In genomic region chr18:58542426-58543159, GRCh38 we compare ENCODE assay signal across 11 cellular contexts.
A peak's percentile ranks its signal among the peaks of the same experiment; 100 is the strongest.
DNase-seq lines count a peak whose midpoint lies in the region; ATAC-seq, FAIRE-seq and TF ChIP-seq lines count a peak whose summit lies in the region.
"Had no signal": no experiment of that assay in that cellular context is flagged by ENCODE, and none has a peak within 500 bp of the region (broad histone marks: within the 10 kb centered on the region; RNA-seq: fewer than 3 reads in every experiment).

No MANE protein-coding gene starts in this region.

- peaks cover 7 to 11% of the 10 kb centered on the region in 2 donors for H3K36me3 Mint-ChIP-seq in activated naive CD4-positive, alpha-beta T cell treated with anti-CD3 and anti-CD28 coated beads, Interleukin-2, amount 50 U/mL, for 72 hours
- H3K36me3 Mint-ChIP-seq in immature natural killer cell: no peaks in the 10 kb centered on the region

- H3K4me1 Mint-ChIP-seq in immature natural killer cell: peaks cover 15 to 21% of the 10 kb centered on the region in 2 donors

- 88% methylated on average over 7 of the region's 7 CpGs for WGBS in mammary epithelial cell (ENCODE audit: low coverage, missing lambda C conversion rate)
- 87 to 89% (median 87%) methylated on average over 7 of the region's 7 CpGs for WGBS in psoas muscle, 3 donors

- no peaks in the 10 kb centered on the region for H3K9me3 ChIP-seq in mammary epithelial cell (replicated peaks; ENCODE audit: insufficient read depth, low read length)
- no peaks in the 10 kb centered on the region for H3K9me3 ChIP-seq in psoas muscle

- H4K20me1 ChIP-seq in mammary epithelial cell (ENCODE audit: insufficient read depth, low read length): no peaks in the 10 kb centered on the region

- ATAC-seq in activated naive CD4-positive, alpha-beta T cell treated with anti-CD3 and anti-CD28 coated beads, Interleukin-2, amount 50 U/mL, for 72 hours: no peak
- ATAC-seq in psoas muscle (no peak), GM19023 (IDR thresholded peaks at IDR 0.05; ENCODE audit: unreplicated experiment) (no peak)

- dilution Hi-C loops in mammary epithelial cell (cut with HindIII; ENCODE audit: low sequenced_read_pairs): loop anchor here (5.0 to 25.0 kb wide), 2 partner anchors 40 to 520 kb away; no protein-coding TSS in a partner anchor

- TF ChIP-seq CTCF in mammary epithelial cell (conservative IDR thresholded peaks at IDR 0.05 in 1 of 2, IDR thresholded peaks at IDR 0.05 in 1 of 2; ENCODE audit: extremely low read depth in 1 of 2, insufficient read depth in 1 of 2, low read depth in 1 of 2, low read length in 2 of 2) (no peak), psoas muscle (IDR thresholded peaks at IDR 0.05) (no peak)

- FAIRE-seq in HTR-8/SVneo (lab: Jason Lieb, UNC): peak; percentile 78
- FAIRE-seq: small intestine had no signal

- CTCF ChIA-PET in mammary epithelial cell (lab: Charles Lee; ENCODE audit: low non-redundant PET): interaction anchor here (0.5 to 0.6 kb wide), 2 partner anchors 10 to 221 kb away, joined by 3 to 4 read pairs; no protein-coding TSS in a partner anchor

- H3K79me2 ChIP-seq in mammary epithelial cell (ENCODE audit: insufficient read depth, low read length): no peaks in the 10 kb centered on the region

- H3K4me1 ChIP-seq in mammary epithelial cell (ENCODE audit: insufficient read depth, low read length) (peaks cover 34% of the 10 kb centered on the region), psoas muscle (peaks cover 62% of the 10 kb centered on the region)

- DNase-seq in activated naive CD4-positive, alpha-beta T cell treated with anti-CD3 and anti-CD28 coated beads, Interleukin-2, amount 50 U/mL, for 72 hours (ENCODE audit: low spot score in 2 of 2): no peak
- DNase-seq in activated naive CD4-positive, alpha-beta T cell (lab: John Stamatoyannopoulos, UW): no peak
- DNase-seq in HTR-8/SVneo (ENCODE audit: insufficient read length, low spot score) (no peak), mammary epithelial cell (no peak), psoas muscle (no peak), immature natural killer cell (no peak), GM19238 (ENCODE audit: insufficient read length, low spot score) (no peak)
- DNase-seq: NCI-H146 had no signal

- no peaks in the 10 kb centered on the region for H3K36me3 ChIP-seq in mammary epithelial cell (ENCODE audit: insufficient read depth, low read length)
- H3K36me3 ChIP-seq in psoas muscle (ENCODE audit: insufficient read depth in 1 of 2, low read depth in 1 of 2): peaks cover 0 to 3% of the 10 kb centered on the region in 2 donors

- no peak overlapping the region for H3K4me3 ChIP-seq in mammary epithelial cell (replicated peaks in 1 of 3; ENCODE audit: insufficient read depth in 1 of 3, low read depth in 2 of 3, low read length in 3 of 3)
- H3K4me3 ChIP-seq in psoas muscle: no peak overlapping the region
- H3K4me3 ChIP-seq: lung had no signal

- peak overlapping the region; percentile 83 to 92 for H3K27ac Mint-ChIP-seq in activated naive CD4-positive, alpha-beta T cell treated with anti-CD3 and anti-CD28 coated beads, Interleukin-2, amount 50 U/mL, for 72 hours
- peak overlapping the region in 1 of 6 donors; percentile 9 for H3K27ac Mint-ChIP-seq in immature natural killer cell

- H3K27ac ChIP-seq in mammary epithelial cell (ENCODE audit: insufficient read depth, low read depth, low read length) (peak overlapping the region; percentile 57), psoas muscle (peak overlapping the region; percentile 83)

- peak overlapping the region; percentile 3 for H2AFZ ChIP-seq in mammary epithelial cell (ENCODE audit: low read depth, low read length)

- H3K4me3 Mint-ChIP-seq in immature natural killer cell: no peak overlapping the region

- intact Hi-C loops in mammary epithelial cell (cut with micrococcal nuclease) (loop anchor here (2.0 to 5.0 kb wide), 2 partner anchors 24 to 130 kb away; partner anchors contain the start of gene MALT1), psoas muscle (cut with DNase I) (loop anchor here in 1 of 2 donors (5.0 kb wide), 2 partner anchors 35 to 55 kb away; no protein-coding TSS in a partner anchor)

- in situ Hi-C loops in mammary epithelial cell (cut with MboI; ENCODE audit: low sequenced_read_pairs in 2 of 2): no loop called here

- H3K9ac ChIP-seq in mammary epithelial cell (ENCODE audit: insufficient read depth, low read length): no peak overlapping the region

- BruUV-seq in mammary epithelial cell (replicated peaks; lab: Mats Ljungman, UMichigan): no TSS peak

- no peaks in the 10 kb centered on the region for H3K27me3 ChIP-seq in mammary epithelial cell (ENCODE audit: insufficient read depth, low read length)
- no peaks in the 10 kb centered on the region for H3K27me3 ChIP-seq in psoas muscle (ENCODE audit: insufficient read depth in 3 of 3, low read length in 2 of 3)

- peak overlapping the region; percentile 39 for H3K4me2 ChIP-seq in mammary epithelial cell (ENCODE audit: insufficient read depth, low read depth, low read length)

- H3K27me3 Mint-ChIP-seq in immature natural killer cell (ENCODE audit: low read depth in 3 of 3): peaks cover 5 to 7% (median 6%) of the 10 kb centered on the region in 3 donors

- no peaks in the 10 kb centered on the region for H3K9me3 Mint-ChIP-seq in activated naive CD4-positive, alpha-beta T cell treated with anti-CD3 and anti-CD28 coated beads, Interleukin-2, amount 50 U/mL, for 72 hours
- H3K9me3 Mint-ChIP-seq in immature natural killer cell: no peaks in the 10 kb centered on the region
